29 cellular contexts compared by ENCODE assay signal in genomic region chr6:166172546-166172945, GRCh38. TPM values are rescaled to one million over a fixed set of nuclear protein-coding genes. Genes with fewer than 3 reads are reported as not detected.
"Had no signal": no experiment of that assay in that cellular context is flagged by ENCODE, and none has a peak within 500 bp of the region (broad histone marks: within the 10 kb centered on the region; RNA-seq: fewer than 3 reads in every experiment).

No MANE protein-coding gene starts in this region.

- ATAC-seq: activated T-helper 17 cell treated with anti-CD3 and anti-CD28 coated beads, Interleukin-2, amount 50 U/mL, for 72 hours; T-helper 17 cell had no signal

- H3K4me3 Mint-ChIP-seq: activated B cell treated with CpG ODN at 0.5 μM for 24 hours; activated CD4-positive, alpha-beta memory T cell treated with anti-CD3 and anti-CD28 coated beads for 36 hours; activated CD4-positive, alpha-beta T cell treated with anti-CD3 and anti-CD28 coated beads, Interleukin-2, amount 10 ng/mL, durations not matched to agents 7 days and 5 days; activated naive CD4-positive, alpha-beta T cell treated with anti-CD3 and anti-CD28 coated beads for 36 hours; activated naive CD8-positive, alpha-beta T cell; activated T-helper 17 cell treated with anti-CD3 and anti-CD28 coated beads, Interleukin-2, amount 50 U/mL, for 72 hours; brain; central memory CD8-positive, alpha-beta T cell; T-helper 17 cell had no signal

- H3K27ac ChIP-seq: Peyer's patch, RWPE1, SJCRH30 had no signal

- DNase-seq: activated B cell treated with CpG ODN at 0.5 μM for 24 hours; activated CD4-positive, alpha-beta memory T cell treated with anti-CD3 and anti-CD28 coated beads for 36 hours; activated CD4-positive, alpha-beta T cell treated with anti-CD3 and anti-CD28 coated beads for 1 hour; activated CD4-positive, alpha-beta T cell treated with anti-CD3 and anti-CD28 coated beads, Interleukin-2, amount 10 ng/mL, durations not matched to agents 7 days and 5 days; activated gamma-delta T cell; activated naive CD4-positive, alpha-beta T cell treated with anti-CD3 and anti-CD28 coated beads for 36 hours; activated T-cell treated with anti-CD3 and anti-CD28 coated beads for 4 hours; activated T-cell treated with anti-CD3 and anti-CD28 coated beads, Interleukin-2, amount 50 U/mL, for 48 hours; amygdala; NCI-H1048; NCI-H146; NCI-H187 treated with DMSO at 0.1 percent for 48 hours; NCI-H2081 treated with DMSO at 0.1 percent for 48 hours; NCI-H2227 treated with DMSO at 0.1 percent for 48 hours; NCI-H446 treated with DMSO at 0.1 percent for 48 hours; NCI-H524 treated with DMSO at 0.1 percent for 48 hours; NK-92 treated with Interleukin-12 subunit alpha and Interleukin-12 subunit beta, amount 100 ng/mL, for 24 hours; Peyer's patch; Right ventricle myocardium superior; T-helper 17 cell; T-helper 9 cell had no signal

- H3K36me3 ChIP-seq: Peyer's patch, SJCRH30 had no signal

- H3K27ac Mint-ChIP-seq: activated B cell treated with CpG ODN at 0.5 μM for 24 hours; activated CD4-positive, alpha-beta memory T cell treated with anti-CD3 and anti-CD28 coated beads for 36 hours; activated CD4-positive, alpha-beta T cell treated with anti-CD3 and anti-CD28 coated beads, Interleukin-2, amount 10 ng/mL, durations not matched to agents 7 days and 5 days; activated naive CD4-positive, alpha-beta T cell treated with anti-CD3 and anti-CD28 coated beads for 36 hours; activated naive CD8-positive, alpha-beta T cell; activated T-helper 17 cell treated with anti-CD3 and anti-CD28 coated beads, Interleukin-2, amount 50 U/mL, for 72 hours; brain; T-helper 17 cell had no signal

- H3K4me3 ChIP-seq: Peyer's patch, SJCRH30 had no signal

- H3K27me3 ChIP-seq: SJCRH30 had no signal

- H3K4me1 ChIP-seq: SJCRH30 had no signal

- H3K27me3 Mint-ChIP-seq: central memory CD8-positive, alpha-beta T cell had no signal

- H3K9me3 Mint-ChIP-seq: activated B cell treated with CpG ODN at 0.5 μM for 24 hours; activated CD4-positive, alpha-beta memory T cell treated with anti-CD3 and anti-CD28 coated beads for 36 hours; activated CD4-positive, alpha-beta T cell treated with anti-CD3 and anti-CD28 coated beads, Interleukin-2, amount 10 ng/mL, durations not matched to agents 7 days and 5 days; activated naive CD4-positive, alpha-beta T cell treated with anti-CD3 and anti-CD28 coated beads for 36 hours; activated T-helper 17 cell treated with anti-CD3 and anti-CD28 coated beads, Interleukin-2, amount 50 U/mL, for 72 hours; central memory CD8-positive, alpha-beta T cell had no signal

- H3K36me3 Mint-ChIP-seq: activated naive CD8-positive, alpha-beta T cell; brain had no signal

RNA-seq across cellular contexts. Expression of gene TBXT, which starts 4.9 kb away (rescaled TPM):
- total RNA-seq: activated CD4-positive, alpha-beta memory T cell treated with anti-CD3 and anti-CD28 coated beads for 36 hours; activated CD4-positive, alpha-beta T cell treated with anti-CD3 and anti-CD28 coated beads, Interleukin-2, amount 10 ng/mL, durations not matched to agents 7 days and 5 days; activated CD8-positive, alpha-beta memory T cell treated with anti-CD3 and anti-CD28 coated beads for 36 hours; activated naive CD4-positive, alpha-beta T cell treated with anti-CD3 and anti-CD28 coated beads for 36 hours; activated T-helper 17 cell treated with anti-CD3 and anti-CD28 coated beads, Interleukin-2, amount 50 U/mL, for 72 hours; astrocyte; Peyer's patch; Right ventricle myocardium superior; T-helper 17 cell had no signal
